Comparison of ENCODE assay signal across 19 cellular contexts in genomic region chr19:51542699-51543098, GRCh38. TPM values are rescaled to one million over a fixed set of nuclear protein-coding genes. Genes with fewer than 3 reads are reported as not detected.
A peak's percentile ranks its signal among the peaks of the same experiment; 100 is the strongest.
DNase-seq lines count a peak whose midpoint lies in the region; ATAC-seq and TF ChIP-seq lines count a peak whose summit lies in the region.
"Had no signal": no experiment of that assay in that cellular context is flagged by ENCODE, and none has a peak within 500 bp of the region (broad histone marks: within the 10 kb centered on the region; RNA-seq: fewer than 3 reads in every experiment).

No MANE protein-coding gene starts in this region.

- H3K9me3 Mint-ChIP-seq in activated CD8-positive, alpha-beta T cell treated with anti-CD3 and anti-CD28 coated beads, Interleukin-2, amount 10 ng/mL, durations not matched to agents 7 days and 5 days (ENCODE audit: insufficient read depth), result no peaks in the 10 kb centered on the region
- no peaks in the 10 kb centered on the region for H3K9me3 Mint-ChIP-seq in activated CD8-positive, alpha-beta T cell treated with anti-CD3 and anti-CD28 coated beads for 36 hours
- no peaks in the 10 kb centered on the region for H3K9me3 Mint-ChIP-seq in memory B cell
- no peaks in the 10 kb centered on the region for H3K9me3 Mint-ChIP-seq in stimulated activated memory B cell treated with anti-CD40 and anti-IgM and Interleukin-4, amounts not matched to agents 10 μg/mL and 1 μg/mL and 100 μg/mL, for 72 hours
- H3K9me3 Mint-ChIP-seq: CD8-positive, alpha-beta T cell had no signal

- POLR2A ChIA-PET in activated CD8-positive, alpha-beta T cell treated with anti-CD3 and anti-CD28 coated beads, Interleukin-2, amount 10 ng/mL, durations not matched to agents 7 days and 5 days (lab: Charles Lee), result no interaction called here
- POLR2A ChIA-PET in activated CD8-positive, alpha-beta T cell treated with anti-CD3 and anti-CD28 coated beads for 36 hours (lab: Charles Lee), result no interaction called here

- no peak for ATAC-seq in activated CD8-positive, alpha-beta T cell treated with anti-CD3 and anti-CD28 coated beads, Interleukin-2, amount 10 ng/mL, durations not matched to agents 7 days and 5 days
- no peak for ATAC-seq in activated CD8-positive, alpha-beta T cell treated with anti-CD3 and anti-CD28 coated beads for 36 hours
- ATAC-seq in memory B cell (ENCODE audit: low read depth) (no peak), GM19351 (IDR thresholded peaks at IDR 0.05; ENCODE audit: unreplicated experiment) (no peak), GM21447 (IDR thresholded peaks at IDR 0.05; ENCODE audit: unreplicated experiment) (no peak)
- ATAC-seq in stimulated activated memory B cell treated with anti-CD40 and anti-IgM and Interleukin-4, amounts not matched to agents 10 μg/mL and 1 μg/mL and 100 μg/mL, for 72 hours, result no peak
- ATAC-seq: A549; CD8-positive, alpha-beta T cell; GM23338; HCT116 had no signal

- H3K27ac Mint-ChIP-seq in activated CD8-positive, alpha-beta T cell treated with anti-CD3 and anti-CD28 coated beads, Interleukin-2, amount 10 ng/mL, durations not matched to agents 7 days and 5 days, result no peak overlapping the region
- H3K27ac Mint-ChIP-seq in activated CD8-positive, alpha-beta T cell treated with anti-CD3 and anti-CD28 coated beads for 36 hours, result no peak overlapping the region
- H3K27ac Mint-ChIP-seq in memory B cell, result peak overlapping the region; percentile 17
- H3K27ac Mint-ChIP-seq in stimulated activated memory B cell treated with anti-CD40 and anti-IgM and Interleukin-4, amounts not matched to agents 10 μg/mL and 1 μg/mL and 100 μg/mL, for 72 hours, result peak overlapping the region; percentile 68
- H3K27ac Mint-ChIP-seq: CD4-positive, CD25-positive, alpha-beta regulatory T cell; CD8-positive, alpha-beta T cell; GM23338 had no signal

- TF ChIP-seq CTCF in activated CD8-positive, alpha-beta T cell treated with anti-CD3 and anti-CD28 coated beads for 36 hours (IDR thresholded peaks at IDR 0.05), result no peak

- H3K4me3 Mint-ChIP-seq in activated CD8-positive, alpha-beta T cell treated with anti-CD3 and anti-CD28 coated beads, Interleukin-2, amount 10 ng/mL, durations not matched to agents 7 days and 5 days, result no peak overlapping the region
- H3K4me3 Mint-ChIP-seq in activated CD8-positive, alpha-beta T cell treated with anti-CD3 and anti-CD28 coated beads for 36 hours, result no peak overlapping the region
- H3K4me3 Mint-ChIP-seq in memory B cell, result no peak overlapping the region
- no peak overlapping the region for H3K4me3 Mint-ChIP-seq in stimulated activated memory B cell treated with anti-CD40 and anti-IgM and Interleukin-4, amounts not matched to agents 10 μg/mL and 1 μg/mL and 100 μg/mL, for 72 hours
- H3K4me3 Mint-ChIP-seq: CD4-positive, CD25-positive, alpha-beta regulatory T cell; CD8-positive, alpha-beta T cell; GM23338; H9 had no signal

- DNase-seq in activated CD8-positive, alpha-beta T cell treated with anti-CD3 and anti-CD28 coated beads, Interleukin-2, amount 10 ng/mL, durations not matched to agents 7 days and 5 days, result peak; percentile 9
- DNase-seq in activated CD8-positive, alpha-beta T cell treated with anti-CD3 and anti-CD28 coated beads for 36 hours, result no peak
- DNase-seq in memory B cell (ENCODE audit: low spot score in 2 of 2), result no peak
- no peak for DNase-seq in NCI-H748 (lab: John Stamatoyannopoulos, UW; ENCODE audit: unreplicated experiment)
- DNase-seq: 8988T; ACHN; Caco-2; CD4-positive, CD25-positive, alpha-beta regulatory T cell; CD8-positive, alpha-beta T cell; DMS153; DND-41; H9 had no signal

- peaks cover 36% of the 10 kb centered on the region for H3K27me3 Mint-ChIP-seq in activated CD8-positive, alpha-beta T cell treated with anti-CD3 and anti-CD28 coated beads, Interleukin-2, amount 10 ng/mL, durations not matched to agents 7 days and 5 days (ENCODE audit: low read depth)
- peaks cover 51% of the 10 kb centered on the region for H3K27me3 Mint-ChIP-seq in activated CD8-positive, alpha-beta T cell treated with anti-CD3 and anti-CD28 coated beads for 36 hours
- no peaks in the 10 kb centered on the region for H3K27me3 Mint-ChIP-seq in memory B cell
- H3K27me3 Mint-ChIP-seq in stimulated activated memory B cell treated with anti-CD40 and anti-IgM and Interleukin-4, amounts not matched to agents 10 μg/mL and 1 μg/mL and 100 μg/mL, for 72 hours, result no peaks in the 10 kb centered on the region

- H3K4me1 Mint-ChIP-seq in activated CD8-positive, alpha-beta T cell treated with anti-CD3 and anti-CD28 coated beads, Interleukin-2, amount 10 ng/mL, durations not matched to agents 7 days and 5 days (ENCODE audit: low read depth), result peaks cover 19% of the 10 kb centered on the region
- peaks cover 11% of the 10 kb centered on the region for H3K4me1 Mint-ChIP-seq in activated CD8-positive, alpha-beta T cell treated with anti-CD3 and anti-CD28 coated beads for 36 hours (ENCODE audit: low read depth)
- H3K4me1 Mint-ChIP-seq in memory B cell, result peaks cover 54% of the 10 kb centered on the region
- peaks cover 74% of the 10 kb centered on the region for H3K4me1 Mint-ChIP-seq in stimulated activated memory B cell treated with anti-CD40 and anti-IgM and Interleukin-4, amounts not matched to agents 10 μg/mL and 1 μg/mL and 100 μg/mL, for 72 hours
- H3K4me1 Mint-ChIP-seq: GM23338, H9 had no signal

- intact Hi-C loops in activated CD8-positive, alpha-beta T cell treated with anti-CD3 and anti-CD28 coated beads for 36 hours (cut with micrococcal nuclease), result no loop called here

- CTCF ChIA-PET in activated CD8-positive, alpha-beta T cell treated with anti-CD3 and anti-CD28 coated beads, Interleukin-2, amount 10 ng/mL, durations not matched to agents 7 days and 5 days (lab: Charles Lee), result no interaction called here
- CTCF ChIA-PET in activated CD8-positive, alpha-beta T cell treated with anti-CD3 and anti-CD28 coated beads for 36 hours (lab: Charles Lee), result no interaction called here

- H3K36me3 Mint-ChIP-seq in activated CD8-positive, alpha-beta T cell treated with anti-CD3 and anti-CD28 coated beads, Interleukin-2, amount 10 ng/mL, durations not matched to agents 7 days and 5 days (ENCODE audit: low read depth), result no peaks in the 10 kb centered on the region
- H3K36me3 Mint-ChIP-seq in activated CD8-positive, alpha-beta T cell treated with anti-CD3 and anti-CD28 coated beads for 36 hours (ENCODE audit: low read depth), result no peaks in the 10 kb centered on the region
- no peaks in the 10 kb centered on the region for H3K36me3 Mint-ChIP-seq in memory B cell
- H3K36me3 Mint-ChIP-seq in stimulated activated memory B cell treated with anti-CD40 and anti-IgM and Interleukin-4, amounts not matched to agents 10 μg/mL and 1 μg/mL and 100 μg/mL, for 72 hours, result no peaks in the 10 kb centered on the region
- H3K36me3 Mint-ChIP-seq: CD4-positive, CD25-positive, alpha-beta regulatory T cell; CD8-positive, alpha-beta T cell had no signal

RNA-seq across cellular contexts. Expression of gene SIGLEC6, which starts 11.2 kb away (rescaled TPM):
- under 1 TPM in 1 of 2 experiments, not detected in 1; 0.29 TPM for total RNA-seq in activated CD8-positive, alpha-beta T cell treated with anti-CD3 and anti-CD28 coated beads, Interleukin-2, amount 10 ng/mL, durations not matched to agents 7 days and 5 days
- not detected for total RNA-seq in activated CD8-positive, alpha-beta T cell treated with anti-CD3 and anti-CD28 coated beads for 36 hours
- total RNA-seq: CD4-positive, CD25-positive, alpha-beta regulatory T cell; CD8-positive, alpha-beta T cell; H4 had no signal

RNA-seq across cellular contexts. Expression of gene ZNF175, which starts 28.4 kb away (rescaled TPM):
- 1 to 10 TPM; 8.4 to 9.7 TPM for total RNA-seq in activated CD8-positive, alpha-beta T cell treated with anti-CD3 and anti-CD28 coated beads, Interleukin-2, amount 10 ng/mL, durations not matched to agents 7 days and 5 days
- total RNA-seq in activated CD8-positive, alpha-beta T cell treated with anti-CD3 and anti-CD28 coated beads for 36 hours, result 1 to 10 TPM; 6.6 to 8.0 TPM

RNA-seq across cellular contexts. Expression of gene SIGLEC12, which starts 41.1 kb away (rescaled TPM):
- total RNA-seq in activated CD8-positive, alpha-beta T cell treated with anti-CD3 and anti-CD28 coated beads, Interleukin-2, amount 10 ng/mL, durations not matched to agents 7 days and 5 days, result under 1 TPM; 0.34 to 0.53 TPM
- under 1 TPM; 0.34 to 0.43 TPM for total RNA-seq in activated CD8-positive, alpha-beta T cell treated with anti-CD3 and anti-CD28 coated beads for 36 hours
- total RNA-seq: Caco-2; CD4-positive, CD25-positive, alpha-beta regulatory T cell; CD8-positive, alpha-beta T cell; GM23338; H4; H9 had no signal

Comparison
In these comparisons a context has a peak if more than half of its experiments do, and no peak if none do; other contexts are left out.
1. H3K27ac Mint-ChIP-seq: peak in memory B cell (single experiment) and stimulated activated memory B cell treated with anti-CD40 and anti-IgM and Interleukin-4, amounts not matched to agents 10 μg/mL and 1 μg/mL and 100 μg/mL, for 72 hours (single experiment); none in activated CD8-positive, alpha-beta T cell treated with anti-CD3 and anti-CD28 coated beads, Interleukin-2, amount 10 ng/mL, durations not matched to agents 7 days and 5 days (single experiment) and activated CD8-positive, alpha-beta T cell treated with anti-CD3 and anti-CD28 coated beads for 36 hours (single experiment).